ENCODE assay signal across 8 cellular contexts in genomic region chr3:149086232-149086988, GRCh38. TPM values are rescaled to one million over a fixed set of nuclear protein-coding genes. Genes with fewer than 3 reads are reported as not detected.
A peak's percentile ranks its signal among the peaks of the same experiment; 100 is the strongest.
DNase-seq lines count a peak whose midpoint lies in the region; ATAC-seq and TF ChIP-seq lines count a peak whose summit lies in the region.

HLTF (minus strand) TSS chr3:149086533; CDS start chr3:149086336, 197 bp downstream.

- H3K4me3 Mint-ChIP-seq in activated T-cell treated with anti-CD3 and anti-CD28 coated beads, Interleukin-2, amount 50 U/mL, for 4 hours: peak within 1 kb of the TSS; percentile 94

- no peak for TF ChIP-seq CTCF in PC-9 (conservative IDR thresholded peaks at IDR 0.05)

- H3K4me3 ChIP-seq in PC-9 (peak within 1 kb of the TSS; percentile 79), muscle layer of colon (ENCODE audit: low read depth in 1 of 2, low read length in 2 of 2) (peak within 1 kb of the TSS; percentile 79 to 94)

- BruUV-seq in PC-9 (replicated peaks; lab: Mats Ljungman, UMichigan): no TSS peak

- POLR2A ChIA-PET in PC-9 (lab: Charles Lee; ENCODE audit: unreplicated experiment): no interaction called here

- H3K9me3 Mint-ChIP-seq in activated T-cell treated with anti-CD3 and anti-CD28 coated beads, Interleukin-2, amount 50 U/mL, for 4 hours: no peaks in the 10 kb centered on the region

- peak within 1 kb of the TSS; percentile 23 for H3K9ac ChIP-seq in muscle layer of colon (ENCODE audit: low read length)

- peaks cover 13% of the 10 kb centered on the region; the same call in 1 of the 2 replicates for H3K4me1 ChIP-seq in PC-9 (replicated peaks; ENCODE audit: insufficient read depth)
- H3K4me1 ChIP-seq in muscle layer of colon (ENCODE audit: insufficient read depth, low read length): peaks cover 11% of the 10 kb centered on the region

- H2AFZ ChIP-seq in PC-9: peak within 1 kb of the TSS; percentile 95

- H3K79me2 ChIP-seq in PC-9 (ENCODE audit: low read depth): peaks cover 23% of the 10 kb centered on the region

- DNase-seq in DMS 273 treated with DMSO at 0.1 percent for 48 hours (lab: John Stamatoyannopoulos, UW) (peak; percentile 97), PC-9 (peak; percentile 90 to 93)
- peak; percentile 88 for DNase-seq in activated T-cell treated with anti-CD3 and anti-CD28 coated beads, Interleukin-2, amount 50 U/mL, for 4 hours
- peak; percentile 81 for DNase-seq in stimulated activated CD8-positive, alpha-beta memory T cell treated with anti-CD3 and anti-CD28 coated beads, Interleukin-7, amount 100 ng/mL, for 24 hours (ENCODE audit: low read depth)

- CTCF ChIA-PET in PC-9 (lab: Charles Lee): no interaction called here

- 0 out of 2 replicates have a peak, but pooled peaks cover 4% of the 10 kb centered on the region for H3K36me3 ChIP-seq in PC-9 (ENCODE audit: low read depth)
- H3K36me3 ChIP-seq in muscle layer of colon (ENCODE audit: insufficient read depth, low read length): no peaks in the 10 kb centered on the region

- H3K9me2 ChIP-seq in PC-9 (ENCODE audit: insufficient read depth): no peaks in the 10 kb centered on the region

- peak within 1 kb of the TSS; percentile 88 for H3K4me2 ChIP-seq in PC-9

- no peak within 1 kb of the TSS for H3K27ac ChIP-seq in PC-9
- H3K27ac ChIP-seq in muscle layer of colon (ENCODE audit: low read depth, low read length): peak within 1 kb of the TSS; percentile 81

- H3K27me3 ChIP-seq in PC-9 (ENCODE audit: insufficient read depth, low read depth) (no peaks in the 10 kb centered on the region), muscle layer of colon (ENCODE audit: control insufficient read depth in 1 of 2, insufficient read depth in 2 of 2, low read length in 2 of 2) (no peaks in the 10 kb centered on the region)

- H3K27me3 Mint-ChIP-seq in activated T-cell treated with anti-CD3 and anti-CD28 coated beads, Interleukin-2, amount 50 U/mL, for 4 hours (ENCODE audit: low read depth): no peaks in the 10 kb centered on the region

- TF ChIP-seq EP300 in Ishikawa (IDR thresholded peaks at IDR 0.05; ENCODE audit: borderline replicate concordance): 0 out of 2 replicates have a peak, but pooled peaks have one; percentile 44

- H3F3A ChIP-seq in PC-9 (ENCODE audit: insufficient read depth, low read depth): no peaks in the 10 kb centered on the region; the same call in 1 of the 2 replicates

- ATAC-seq in GM21529 (IDR thresholded peaks at IDR 0.05; ENCODE audit: unreplicated experiment) (peak; percentile 98), esophagus mucosa (peak; percentile 98)
- ATAC-seq in activated T-cell treated with anti-CD3 and anti-CD28 coated beads, Interleukin-2, amount 50 U/mL, for 4 hours: peak; percentile 99

- peaks cover 16% of the 10 kb centered on the region for H3K4me1 Mint-ChIP-seq in activated T-cell treated with anti-CD3 and anti-CD28 coated beads, Interleukin-2, amount 50 U/mL, for 4 hours (ENCODE audit: low read depth)

- intact Hi-C loops in PC-9 (cut with micrococcal nuclease; ENCODE audit: unreplicated experiment): loop anchor here (1.0 to 5.0 kb wide), 2 partner anchors 47 to 94 kb away; partner anchors contain the start of gene GYG1

- no peaks in the 10 kb centered on the region for H4K20me1 ChIP-seq in PC-9 (ENCODE audit: insufficient read depth)

- TF ChIP-seq RAD21 in Ishikawa (IDR thresholded peaks at IDR 0.05; ENCODE audit: low read depth): no peak

- no peaks in the 10 kb centered on the region; the same call in 1 of the 2 replicates for H3K9me3 ChIP-seq in PC-9 (ENCODE audit: insufficient read depth, low read depth)
- H3K9me3 ChIP-seq in muscle layer of colon (ENCODE audit: low read length): no peaks in the 10 kb centered on the region

- H3K36me3 Mint-ChIP-seq in activated T-cell treated with anti-CD3 and anti-CD28 coated beads, Interleukin-2, amount 50 U/mL, for 4 hours (ENCODE audit: insufficient read depth): peaks cover 3% of the 10 kb centered on the region

TF ChIP-seq in Ishikawa, 13 proteins besides CTCF, POLR2A, EP300 and RAD21:
- no peak for TF ChIP-seq EGR1 (IDR thresholded peaks at IDR 0.05)
- TF ChIP-seq NFIC (IDR thresholded peaks at IDR 0.05): 0 out of 2 replicates have a peak, but pooled peaks have one; percentile 27
- TF ChIP-seq USF1 (IDR thresholded peaks at IDR 0.05): peak; percentile 24
- peak; percentile 76; the same call in 1 of the 2 replicates for TF ChIP-seq TAF1 (IDR thresholded peaks at IDR 0.05; ENCODE audit: low read depth)
- 0 out of 2 replicates have a peak, but pooled peaks have one; percentile 11 for TF ChIP-seq REST (IDR thresholded peaks at IDR 0.05; ENCODE audit: low read depth)
- peak; percentile 45; the same call in 1 of the 2 replicates for TF ChIP-seq YY1 (IDR thresholded peaks at IDR 0.05; ENCODE audit: low read depth)
- peak; percentile 53; the same call in 1 of the 2 replicates for TF ChIP-seq CREB1 (IDR thresholded peaks at IDR 0.05; ENCODE audit: low read depth)
- no peak for TF ChIP-seq FOXM1 (IDR thresholded peaks at IDR 0.05; ENCODE audit: borderline replicate concordance, low read depth)
- no peak for TF ChIP-seq CEBPB (IDR thresholded peaks at IDR 0.05)
- TF ChIP-seq TCF12 (IDR thresholded peaks at IDR 0.05; ENCODE audit: low read depth): peak; percentile 83
- peak; percentile 23 for TF ChIP-seq TEAD4 (IDR thresholded peaks at IDR 0.05)
- peak; percentile 100 for TF ChIP-seq MAX (IDR thresholded peaks at IDR 0.05)
- peak; percentile 70; the same call in 1 of the 2 replicates for TF ChIP-seq ZBTB7A (IDR thresholded peaks at IDR 0.05; ENCODE audit: low read depth)

RNA-seq across cellular contexts. Expression of gene HLTF, which starts in this region (rescaled TPM):
- 32.2 and 38.3 TPM in 2 replicates for total RNA-seq in PC-9 (2021)
- 10 to 100 TPM; 13.2 to 14.2 (median 13.6) TPM for total RNA-seq in activated T-cell treated with anti-CD3 and anti-CD28 coated beads, Interleukin-2, amount 50 U/mL, for 4 hours
- total RNA-seq in esophagus mucosa: 8.2 TPM
